Comparison of ENCODE assay signal across 20 cellular contexts in the genomic region with DNA sequence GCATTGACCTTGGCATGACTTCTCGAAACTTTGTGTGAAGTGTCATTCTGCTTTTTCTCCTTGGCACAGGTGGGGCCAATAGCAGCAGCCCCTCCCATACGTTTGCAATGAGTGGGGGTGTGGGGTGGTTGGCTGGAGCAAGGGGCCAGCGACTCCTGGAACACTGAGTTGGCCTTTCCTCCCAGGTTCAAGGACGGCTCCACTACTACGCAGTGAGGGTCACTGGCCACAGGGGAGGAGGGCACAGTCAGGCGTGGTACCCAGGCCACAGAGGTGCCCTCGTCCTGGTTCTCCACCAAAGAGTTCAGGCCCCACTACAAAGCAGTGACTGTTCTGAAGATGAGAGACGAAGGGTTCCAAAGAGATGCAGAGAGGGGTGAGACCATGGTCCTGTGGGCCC.
DNase-seq lines count a peak whose midpoint lies in the region; TF ChIP-seq lines count a peak whose summit lies in the region.
"Had no signal": no experiment of that assay in that cellular context is flagged by ENCODE, and none has a peak within 500 bp of the region (broad histone marks: within the 10 kb centered on the region; RNA-seq: fewer than 3 reads in every experiment).

No MANE protein-coding gene starts in this region.

- H3K27me3 Mint-ChIP-seq in activated CD4-positive, alpha-beta memory T cell treated with anti-CD3 and anti-CD28 coated beads for 36 hours = peaks cover 5% of the 10 kb centered on the region
- peaks cover under 1% of the 10 kb centered on the region for H3K27me3 Mint-ChIP-seq in activated CD4-positive, alpha-beta memory T cell treated with anti-CD3 and anti-CD28 coated beads, Interleukin-2, amount 10 ng/mL, durations not matched to agents 7 days and 5 days

- CTCF ChIA-PET in activated CD4-positive, alpha-beta memory T cell treated with anti-CD3 and anti-CD28 coated beads for 36 hours (lab: Charles Lee) = no interaction called here
- CTCF ChIA-PET in activated CD4-positive, alpha-beta memory T cell treated with anti-CD3 and anti-CD28 coated beads, Interleukin-2, amount 10 ng/mL, durations not matched to agents 7 days and 5 days (lab: Charles Lee) = no interaction called here

- H3K4me1 Mint-ChIP-seq in activated CD4-positive, alpha-beta memory T cell treated with anti-CD3 and anti-CD28 coated beads for 36 hours (ENCODE audit: low read depth) = no peaks in the 10 kb centered on the region
- H3K4me1 Mint-ChIP-seq in activated CD4-positive, alpha-beta memory T cell treated with anti-CD3 and anti-CD28 coated beads, Interleukin-2, amount 10 ng/mL, durations not matched to agents 7 days and 5 days = no peaks in the 10 kb centered on the region
- H3K4me1 Mint-ChIP-seq: CD4-positive, CD25-positive, alpha-beta regulatory T cell; CD8-positive, alpha-beta memory T cell had no signal

- peaks cover 44% of the 10 kb centered on the region for H3K4me1 ChIP-seq in BLaER1
- H3K4me1 ChIP-seq in suprapubic skin = no peaks in the 10 kb centered on the region
- H3K4me1 ChIP-seq: A549, HAP-1 had no signal

- H3K4me3 Mint-ChIP-seq in activated CD4-positive, alpha-beta memory T cell treated with anti-CD3 and anti-CD28 coated beads for 36 hours = no peak overlapping the region
- no peak overlapping the region for H3K4me3 Mint-ChIP-seq in activated CD4-positive, alpha-beta memory T cell treated with anti-CD3 and anti-CD28 coated beads, Interleukin-2, amount 10 ng/mL, durations not matched to agents 7 days and 5 days
- H3K4me3 Mint-ChIP-seq: CD4-positive, CD25-positive, alpha-beta regulatory T cell; CD8-positive, alpha-beta memory T cell had no signal

- TF ChIP-seq POLR2A in suprapubic skin (IDR thresholded peaks at IDR 0.05) = no peak

- H3K9me3 ChIP-seq in BLaER1 (peaks cover 5% of the 10 kb centered on the region; the same call in 1 of the 2 replicates), suprapubic skin (peaks cover 5% of the 10 kb centered on the region)
- H3K9me3 ChIP-seq: HAP-1 had no signal

- H3K27me3 ChIP-seq in BLaER1 (no peaks in the 10 kb centered on the region), suprapubic skin (peaks cover 9% of the 10 kb centered on the region)

- no peak for TF ChIP-seq CTCF in suprapubic skin (IDR thresholded peaks at IDR 0.05)

- POLR2A ChIA-PET in activated CD4-positive, alpha-beta memory T cell treated with anti-CD3 and anti-CD28 coated beads for 36 hours (lab: Charles Lee) = no interaction called here
- POLR2A ChIA-PET in activated CD4-positive, alpha-beta memory T cell treated with anti-CD3 and anti-CD28 coated beads, Interleukin-2, amount 10 ng/mL, durations not matched to agents 7 days and 5 days (lab: Charles Lee) = no interaction called here

- peak overlapping the region; percentile 46; the same call in 1 of the 2 replicates for H3K27ac ChIP-seq in BLaER1
- no peak overlapping the region for H3K27ac ChIP-seq in suprapubic skin
- H3K27ac ChIP-seq: 22Rv1, A549, GM23248 had no signal

- H3K9me3 Mint-ChIP-seq in activated CD4-positive, alpha-beta memory T cell treated with anti-CD3 and anti-CD28 coated beads for 36 hours = peaks cover 5% of the 10 kb centered on the region
- H3K9me3 Mint-ChIP-seq in activated CD4-positive, alpha-beta memory T cell treated with anti-CD3 and anti-CD28 coated beads, Interleukin-2, amount 10 ng/mL, durations not matched to agents 7 days and 5 days = no peaks in the 10 kb centered on the region

- H3K4me3 ChIP-seq in BLaER1 = no peak overlapping the region
- no peak overlapping the region for H3K4me3 ChIP-seq in suprapubic skin
- H3K4me3 ChIP-seq: A549, GM12878, GM23248, HAP-1 had no signal

- H4K20me1 ChIP-seq in BLaER1 = no peaks in the 10 kb centered on the region

- H3K36me3 Mint-ChIP-seq in activated CD4-positive, alpha-beta memory T cell treated with anti-CD3 and anti-CD28 coated beads for 36 hours = no peaks in the 10 kb centered on the region
- no peaks in the 10 kb centered on the region for H3K36me3 Mint-ChIP-seq in activated CD4-positive, alpha-beta memory T cell treated with anti-CD3 and anti-CD28 coated beads, Interleukin-2, amount 10 ng/mL, durations not matched to agents 7 days and 5 days (ENCODE audit: low read depth)
- H3K36me3 Mint-ChIP-seq: CD4-positive, CD25-positive, alpha-beta regulatory T cell; CD8-positive, alpha-beta memory T cell had no signal

- H3K36me3 ChIP-seq in BLaER1 (no peaks in the 10 kb centered on the region), suprapubic skin (no peaks in the 10 kb centered on the region)
- H3K36me3 ChIP-seq: HAP-1 had no signal

- DNase-seq in activated CD4-positive, alpha-beta memory T cell treated with anti-CD3 and anti-CD28 coated beads for 36 hours = peak; percentile 7
- no peak for DNase-seq in activated CD4-positive, alpha-beta memory T cell treated with anti-CD3 and anti-CD28 coated beads, Interleukin-2, amount 10 ng/mL, durations not matched to agents 7 days and 5 days
- DNase-seq in mesenteric fat pad (ENCODE audit: low spot score) (peak; percentile 18), suprapubic skin (ENCODE audit: low spot score in 2 of 2) (peak; percentile 28 to 47), foreskin melanocyte (no peak), hepatic stellate cell (ENCODE audit: low spot score) (no peak)
- DNase-seq: AML-193; CD4-positive, CD25-positive, alpha-beta regulatory T cell; CD8-positive, alpha-beta memory T cell; COR-L47; DMS 273 treated with DMSO at 0.1 percent for 48 hours; DMS53; DND-41; EL; GM23248 had no signal

- H3K4me2 ChIP-seq in BLaER1 = peak overlapping the region; percentile 78
- H3K4me2 ChIP-seq: A549 had no signal

- intact Hi-C loops in activated CD4-positive, alpha-beta memory T cell treated with anti-CD3 and anti-CD28 coated beads for 36 hours (cut with micrococcal nuclease) = no loop called here

- 93% methylated on average over 7 of the region's 8 CpGs for WGBS in suprapubic skin

- no peak overlapping the region for H3K9ac ChIP-seq in BLaER1
- H3K9ac ChIP-seq: GM23248 had no signal

- H3K27ac Mint-ChIP-seq in activated CD4-positive, alpha-beta memory T cell treated with anti-CD3 and anti-CD28 coated beads for 36 hours = no peak overlapping the region
- H3K27ac Mint-ChIP-seq in activated CD4-positive, alpha-beta memory T cell treated with anti-CD3 and anti-CD28 coated beads, Interleukin-2, amount 10 ng/mL, durations not matched to agents 7 days and 5 days = no peak overlapping the region
- H3K27ac Mint-ChIP-seq: CD4-positive, CD25-positive, alpha-beta regulatory T cell; CD8-positive, alpha-beta memory T cell had no signal

- no peak for TF ChIP-seq EP300 in suprapubic skin (IDR thresholded peaks at IDR 0.05)

Comparison
In these comparisons a context has a peak if more than half of its experiments do, and no peak if none do; other contexts are left out.
1. DNase-seq: peak in activated CD4-positive, alpha-beta memory T cell treated with anti-CD3 and anti-CD28 coated beads for 36 hours (single experiment), mesenteric fat pad (single experiment) and suprapubic skin (2 of 2); none in activated CD4-positive, alpha-beta memory T cell treated with anti-CD3 and anti-CD28 coated beads, Interleukin-2, amount 10 ng/mL, durations not matched to agents 7 days and 5 days (single experiment), foreskin melanocyte (single experiment) and hepatic stellate cell (single experiment).